Comparison of ENCODE assay signal across 8 cellular contexts in genomic region chr4:76197971-76198410, GRCh38. TPM values are rescaled to one million over a fixed set of nuclear protein-coding genes. Genes with fewer than 3 reads are reported as not detected.
A peak's percentile ranks its signal among the peaks of the same experiment; 100 is the strongest.
DNase-seq lines count a peak whose midpoint lies in the region; ATAC-seq lines count a peak whose summit lies in the region.

No MANE protein-coding gene starts in this region.

- DNase-seq in NCI-H1694 (lab: John Stamatoyannopoulos, UW) (peak; percentile 85), head of caudate nucleus (peak; percentile 63 to 93 (median 85)), renal cortical epithelial cell (ENCODE audit: low read depth) (peak; percentile 63), NCI-H226 (no peak)
- DNase-seq in activated CD8-positive, alpha-beta T cell treated with anti-CD3 and anti-CD28 coated beads, Interleukin-2, amount 10 ng/mL, durations not matched to agents 7 days and 5 days, result no peak

- H3K27me3 ChIP-seq in BLaER1, result no peaks in the 10 kb centered on the region

- H3K4me2 ChIP-seq in BLaER1, result peak overlapping the region; percentile 76

- no peak overlapping the region for H3K4me3 ChIP-seq in BLaER1

- POLR2A ChIA-PET in activated CD8-positive, alpha-beta T cell treated with anti-CD3 and anti-CD28 coated beads, Interleukin-2, amount 10 ng/mL, durations not matched to agents 7 days and 5 days (lab: Charles Lee), result no interaction called here

- H3K27ac ChIP-seq in BLaER1, result peak overlapping the region; percentile 88

- no peaks in the 10 kb centered on the region for H3K9me3 Mint-ChIP-seq in activated CD8-positive, alpha-beta T cell treated with anti-CD3 and anti-CD28 coated beads, Interleukin-2, amount 10 ng/mL, durations not matched to agents 7 days and 5 days (ENCODE audit: insufficient read depth)

- H3K27ac Mint-ChIP-seq in activated CD8-positive, alpha-beta T cell treated with anti-CD3 and anti-CD28 coated beads, Interleukin-2, amount 10 ng/mL, durations not matched to agents 7 days and 5 days, result no peak overlapping the region

- ATAC-seq in GM19438 (IDR thresholded peaks at IDR 0.05; ENCODE audit: low read depth, unreplicated experiment), result peak; percentile 22
- ATAC-seq in activated CD8-positive, alpha-beta T cell treated with anti-CD3 and anti-CD28 coated beads, Interleukin-2, amount 10 ng/mL, durations not matched to agents 7 days and 5 days, result peak; percentile 64
- no peak for ATAC-seq in GM18873 (IDR thresholded peaks at IDR 0.05; ENCODE audit: low FRiP score, unreplicated experiment)

- H3K9ac ChIP-seq in BLaER1, result peak overlapping the region; percentile 74

- peaks cover 11% of the 10 kb centered on the region for H3K9me3 ChIP-seq in BLaER1

- no peak overlapping the region for H3K4me3 Mint-ChIP-seq in activated CD8-positive, alpha-beta T cell treated with anti-CD3 and anti-CD28 coated beads, Interleukin-2, amount 10 ng/mL, durations not matched to agents 7 days and 5 days

- H4K20me1 ChIP-seq in BLaER1, result no peaks in the 10 kb centered on the region; the same call in 1 of the 2 replicates

- no peaks in the 10 kb centered on the region for H3K27me3 Mint-ChIP-seq in activated CD8-positive, alpha-beta T cell treated with anti-CD3 and anti-CD28 coated beads, Interleukin-2, amount 10 ng/mL, durations not matched to agents 7 days and 5 days (ENCODE audit: low read depth)

- peaks cover 22% of the 10 kb centered on the region for H3K36me3 ChIP-seq in BLaER1

- CTCF ChIA-PET in activated CD8-positive, alpha-beta T cell treated with anti-CD3 and anti-CD28 coated beads, Interleukin-2, amount 10 ng/mL, durations not matched to agents 7 days and 5 days (lab: Charles Lee), result interaction anchor here (3.2 kb wide), 1 partner anchor 18 kb away, joined by 20 read pairs; no protein-coding TSS in a partner anchor

- H3K4me1 Mint-ChIP-seq in activated CD8-positive, alpha-beta T cell treated with anti-CD3 and anti-CD28 coated beads, Interleukin-2, amount 10 ng/mL, durations not matched to agents 7 days and 5 days (ENCODE audit: low read depth), result peaks cover 40% of the 10 kb centered on the region

- H3K36me3 Mint-ChIP-seq in activated CD8-positive, alpha-beta T cell treated with anti-CD3 and anti-CD28 coated beads, Interleukin-2, amount 10 ng/mL, durations not matched to agents 7 days and 5 days (ENCODE audit: low read depth), result peaks cover 15% of the 10 kb centered on the region

- H3K4me1 ChIP-seq in BLaER1, result peaks cover 70% of the 10 kb centered on the region

- intact Hi-C loops in head of caudate nucleus (cut with DNase I), result no loop called here

RNA-seq across cellular contexts. Expression of gene SCARB2, which starts 15.6 kb away (rescaled TPM):
- 10 to 100 TPM in 1 of 2 experiments, 1 to 10 TPM in 1; 8.6 to 10.7 TPM for total RNA-seq in activated CD8-positive, alpha-beta T cell treated with anti-CD3 and anti-CD28 coated beads, Interleukin-2, amount 10 ng/mL, durations not matched to agents 7 days and 5 days
- 180 and 259 TPM in 2 replicates for total RNA-seq in renal cortical epithelial cell

RNA-seq across cellular contexts. Expression of gene NUP54, which starts 49.8 kb away (rescaled TPM):
- 10 to 100 TPM; 56.8 to 64.1 TPM for total RNA-seq in activated CD8-positive, alpha-beta T cell treated with anti-CD3 and anti-CD28 coated beads, Interleukin-2, amount 10 ng/mL, durations not matched to agents 7 days and 5 days
- 48.6 and 80.7 TPM in 2 replicates for total RNA-seq in renal cortical epithelial cell

RNA-seq across cellular contexts. Expression of gene FAM47E, which starts 53.5 kb away (rescaled TPM):
- total RNA-seq in activated CD8-positive, alpha-beta T cell treated with anti-CD3 and anti-CD28 coated beads, Interleukin-2, amount 10 ng/mL, durations not matched to agents 7 days and 5 days, result not detected
- total RNA-seq in renal cortical epithelial cell, result 1.0 and 5.7 TPM in 2 replicates

Comparison
In these comparisons a context has a peak if more than half of its experiments do, and no peak if none do; other contexts are left out.
1. DNase-seq: peak in NCI-H1694 (single experiment), head of caudate nucleus (42 of 42) and renal cortical epithelial cell (single experiment); none in activated CD8-positive, alpha-beta T cell treated with anti-CD3 and anti-CD28 coated beads, Interleukin-2, amount 10 ng/mL, durations not matched to agents 7 days and 5 days (single experiment) and NCI-H226 (single experiment).
2. RNA of gene SCARB2, which starts 15.6 kb away (total RNA-seq): 180 to 259 TPM in renal cortical epithelial cell; 8.6 to 10.7 TPM in activated CD8-positive, alpha-beta T cell treated with anti-CD3 and anti-CD28 coated beads, Interleukin-2, amount 10 ng/mL, durations not matched to agents 7 days and 5 days; every median in the first group is over 10 times any median in the second.